9 cellular contexts compared by ENCODE assay signal in genomic region chr10:97640868-97641811, GRCh38. TPM values are rescaled to one million over a fixed set of nuclear protein-coding genes. Genes with fewer than 3 reads are reported as not detected.
A peak's percentile ranks its signal among the peaks of the same experiment; 100 is the strongest.
DNase-seq lines count a peak whose midpoint lies in the region; ATAC-seq and TF ChIP-seq lines count a peak whose summit lies in the region.
"Had no signal": no experiment of that assay in that cellular context is flagged by ENCODE, and none has a peak within 500 bp of the region (broad histone marks: within the 10 kb centered on the region; RNA-seq: fewer than 3 reads in every experiment).

No MANE protein-coding gene starts in this region.

- no peaks in the 10 kb centered on the region for H3K36me3 ChIP-seq in OCI-LY1 (ENCODE audit: insufficient read depth, low read length)
- H3K36me3 ChIP-seq in sigmoid colon = peaks cover 0 to 13% (median 2%) of the 10 kb centered on the region in 4 donors

- H3F3A ChIP-seq in OCI-LY1 (ENCODE audit: insufficient read depth, low read length) = no peaks in the 10 kb centered on the region

- H3K9me3 ChIP-seq in OCI-LY1 (ENCODE audit: low read length) = no peaks in the 10 kb centered on the region
- no peaks in the 10 kb centered on the region for H3K9me3 ChIP-seq in sigmoid colon

- H3K27ac ChIP-seq in OCI-LY1 (ENCODE audit: low read depth, low read length, poor library complexity, severe bottlenecking) (no peak overlapping the region), sigmoid colon (peak overlapping the region; percentile 85 to 95 (median 92))

- no peaks in the 10 kb centered on the region for H4K20me1 ChIP-seq in OCI-LY1 (ENCODE audit: insufficient read depth, low read length)

- intact Hi-C loops in sigmoid colon (cut with DNase I) = loop anchor here (2.0 kb wide), 1 partner anchor 46 kb away; the partner anchor contains the start of gene AVPI1

- H3K4me3 ChIP-seq in OCI-LY1 (ENCODE audit: low read depth, low read length, poor library complexity, severe bottlenecking) (peak overlapping the region; percentile 93), astrocyte of the cerebellum (ENCODE audit: low read depth, low read length) (peak overlapping the region; percentile 81), iPS-11a (ENCODE audit: low read depth, low read length) (peak overlapping the region; percentile 83), sigmoid colon (peak overlapping the region; percentile 54 to 94 (median 82))

- H3K4me1 ChIP-seq in OCI-LY1 (ENCODE audit: insufficient read depth, low read length, severe bottlenecking) (peaks cover 8% of the 10 kb centered on the region), sigmoid colon (peaks cover 0 to 25% (median 17%) of the 10 kb centered on the region in 4 donors)

- in situ Hi-C loops in astrocyte of the cerebellum (cut with HindIII; ENCODE audit: low sequenced_read_pairs) = no loop called here

- WGBS in sigmoid colon, 2 donors = 2% methylated on average over 67 of the region's 67 CpGs

- H3K27me3 ChIP-seq in OCI-LY1 (ENCODE audit: insufficient read depth, low read length) (no peaks in the 10 kb centered on the region), sigmoid colon (no peaks in the 10 kb centered on the region)

- peak; percentile 58 for DNase-seq in DMS 273 (lab: John Stamatoyannopoulos, UW; ENCODE audit: unreplicated experiment)
- no peak for DNase-seq in DMS 273 treated with DMSO at 0.1 percent for 48 hours (lab: John Stamatoyannopoulos, UW)
- DNase-seq in astrocyte of the cerebellum (ENCODE audit: low read depth) = no peak
- DNase-seq in sigmoid colon = peak; percentile 71

- TF ChIP-seq CTCF in OCI-LY1 (IDR thresholded peaks at IDR 0.05; ENCODE audit: low read length) = no peak
- no peak for TF ChIP-seq CTCF in astrocyte of the cerebellum (IDR thresholded peaks at IDR 0.05; ENCODE audit: low read depth, low read length, missing control alignments)
- TF ChIP-seq CTCF in sigmoid colon (IDR thresholded peaks at IDR 0.05) = no peak

- H3K4me2 ChIP-seq in OCI-LY1 (ENCODE audit: low read length) = peak overlapping the region; percentile 86

- no peak overlapping the region for H2AFZ ChIP-seq in OCI-LY1 (ENCODE audit: low read length)

- TF ChIP-seq POLR2A in sigmoid colon (IDR thresholded peaks at IDR 0.05) = no peak

- peak overlapping the region; percentile 83 for H3K9ac ChIP-seq in OCI-LY1 (ENCODE audit: low read length)

- H3K79me2 ChIP-seq in OCI-LY1 (ENCODE audit: insufficient read depth, low read length) = no peaks in the 10 kb centered on the region

- TF ChIP-seq EP300 in sigmoid colon (IDR thresholded peaks at IDR 0.05) = no peak

- H3K9me2 ChIP-seq in OCI-LY1 (ENCODE audit: low read depth, low read length) = no peaks in the 10 kb centered on the region

- ATAC-seq in HG02840 (IDR thresholded peaks at IDR 0.05; ENCODE audit: low FRiP score, unreplicated experiment) (peak; percentile 29), GM19467 (IDR thresholded peaks at IDR 0.05; ENCODE audit: unreplicated experiment) (no peak)

RNA-seq across cellular contexts. Expression of gene PI4K2A, which starts 0.7 kb away (rescaled TPM):
- total RNA-seq in sigmoid colon = 10 to 100 TPM; 13.3 to 19.3 (median 13.9) TPM
- polyA plus RNA-seq in sigmoid colon = 1 to 10 TPM; 8.1 to 9.0 (median 8.9) TPM

RNA-seq across cellular contexts. Expression of gene MORN4, which starts 7.8 kb away (rescaled TPM):
- total RNA-seq in sigmoid colon = 10 to 100 TPM in 1 of 4 donors, 1 to 10 TPM in 2, under 1 TPM in 1; 0.83 to 23.4 (median 5.4) TPM
- polyA plus RNA-seq in sigmoid colon = 1 to 10 TPM; 1.2 to 2.5 (median 2.5) TPM

RNA-seq across cellular contexts. Expression of gene AVPI1, which starts 45.9 kb away (rescaled TPM):
- total RNA-seq in sigmoid colon = 10 to 100 TPM; 10.5 to 16.1 (median 12.2) TPM
- polyA plus RNA-seq in sigmoid colon = 10 to 100 TPM; 22.6 to 58.3 (median 31.8) TPM

RNA-seq across cellular contexts. Expression of gene C10orf62, which starts 51.6 kb away (rescaled TPM):
- total RNA-seq in sigmoid colon = not detected
- not detected for polyA plus RNA-seq in sigmoid colon
- total RNA-seq: dermis microvascular lymphatic vessel endothelial cell had no signal

RNA-seq across cellular contexts. Expression of gene HOGA1, which starts 57.0 kb away (rescaled TPM):
- total RNA-seq in sigmoid colon = under 1 TPM in 1 of 4 donors, not detected in 3; 0.71 TPM
- polyA plus RNA-seq in sigmoid colon = 1 to 10 TPM in 1 of 3 donors, under 1 TPM in 1, not detected in 1; 0.26 to 1.2 TPM

Comparison
In these comparisons a context has a peak if more than half of its experiments do, and no peak if none do; other contexts are left out.
1. DNase-seq: peak in DMS 273 (single experiment) and sigmoid colon (single experiment); none in DMS 273 treated with DMSO at 0.1 percent for 48 hours (single experiment) and astrocyte of the cerebellum (single experiment).
2. Peak in every context shown above with its lines, with median percentiles within 50 percentile points of each other: H3K4me3 ChIP-seq.